In the genomic region with DNA sequence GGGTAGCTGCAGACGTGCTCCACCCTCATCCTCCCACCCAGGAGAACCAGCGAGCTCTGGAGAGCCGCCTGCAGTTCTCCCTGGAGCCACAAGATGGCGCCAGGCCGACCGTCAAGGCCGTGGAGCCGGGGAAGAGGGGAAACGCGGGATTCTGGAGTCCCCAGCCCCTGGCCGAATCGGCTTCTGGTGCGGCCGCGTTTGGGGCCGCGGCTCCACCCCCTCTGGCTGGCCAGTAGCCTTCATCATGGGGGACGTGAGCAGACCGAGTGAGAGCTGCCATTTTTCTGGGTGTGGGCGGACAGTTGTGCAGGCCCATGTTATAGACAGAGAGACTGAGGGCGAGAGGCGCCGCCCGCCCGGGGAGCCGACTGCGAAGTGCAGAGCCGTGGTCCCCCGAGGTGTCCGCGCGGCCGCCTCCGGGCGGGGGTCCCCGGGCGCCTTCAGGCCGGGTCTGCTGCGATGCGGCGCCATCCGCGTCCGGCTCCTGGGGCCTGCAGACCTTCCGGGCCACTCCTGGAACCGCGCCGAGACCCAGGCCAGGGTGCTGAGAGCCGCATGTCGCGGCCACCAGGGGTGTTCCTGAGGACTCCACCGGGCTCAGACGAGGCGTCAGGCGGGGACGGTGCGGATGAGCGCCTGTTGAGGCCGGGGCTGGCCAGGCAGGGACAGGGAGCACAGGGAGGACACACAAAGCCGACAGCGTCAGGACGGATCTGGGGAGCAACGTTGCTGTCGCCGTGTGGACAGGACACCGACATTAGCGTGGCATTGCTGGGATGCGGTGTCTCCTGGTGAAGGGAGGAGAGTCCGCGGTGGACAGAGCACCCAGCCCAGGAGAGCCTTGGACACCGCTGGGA, we compare ENCODE assay signal across 8 cellular contexts.
DNase-seq lines count a peak whose midpoint lies in the region; ATAC-seq and TF ChIP-seq lines count a peak whose summit lies in the region.

No MANE protein-coding gene starts in this region.

- H3K4me3 Mint-ChIP-seq in activated T-cell treated with anti-CD3 and anti-CD28 coated beads, Interleukin-2, amount 50 U/mL, for 24 hours: peak overlapping the region; percentile 53
- peak overlapping the region; percentile 36 for H3K4me3 Mint-ChIP-seq in natural killer cell treated with Interleukin-12 subunit alpha and Interleukin-12 subunit beta and Interleukin-15 and Interleukin-18, amount 100 ng/mL, for 72 hours

- H3K9me3 ChIP-seq in stomach: no peaks in the 10 kb centered on the region

- DNase-seq in NCI-H526 (lab: John Stamatoyannopoulos, UW): peak; percentile 48 to 84
- DNase-seq in NCI-H526 treated with DMSO at 0.1 percent for 48 hours (lab: John Stamatoyannopoulos, UW): no peak
- peak; percentile 34 for DNase-seq in NCI-H774 (lab: John Stamatoyannopoulos, UW)
- peak; percentile 75 for DNase-seq in activated T-cell treated with anti-CD3 and anti-CD28 coated beads, Interleukin-2, amount 50 U/mL, for 24 hours
- peak; percentile 82 for DNase-seq in fibroblast of pulmonary artery (ENCODE audit: low read depth)
- no peak for DNase-seq in natural killer cell treated with Interleukin-12 subunit alpha and Interleukin-12 subunit beta and Interleukin-15 and Interleukin-18, amount 100 ng/mL, for 72 hours (ENCODE audit: low spot score)
- DNase-seq in stomach: peak; percentile 80

- TF ChIP-seq CTCF in fibroblast of pulmonary artery (IDR thresholded peaks at IDR 0.05; ENCODE audit: low read length, missing control alignments): peak; percentile 95
- peak in 5 of 7 experiments; percentile 92 to 99 (median 98) for TF ChIP-seq CTCF in stomach (IDR thresholded peaks at IDR 0.05)

- no peak for TF ChIP-seq EP300 in stomach (IDR thresholded peaks at IDR 0.05)

- H3K27ac Mint-ChIP-seq in activated T-cell treated with anti-CD3 and anti-CD28 coated beads, Interleukin-2, amount 50 U/mL, for 24 hours: no peak overlapping the region
- no peak overlapping the region for H3K27ac Mint-ChIP-seq in natural killer cell treated with Interleukin-12 subunit alpha and Interleukin-12 subunit beta and Interleukin-15 and Interleukin-18, amount 100 ng/mL, for 72 hours

- peak overlapping the region; percentile 25 for H3K4me3 ChIP-seq in fibroblast of pulmonary artery (replicated peaks; ENCODE audit: low read depth, low read length)
- peak overlapping the region; percentile 35 to 40 (median 38) for H3K4me3 ChIP-seq in stomach

- H3K27me3 Mint-ChIP-seq in activated T-cell treated with anti-CD3 and anti-CD28 coated beads, Interleukin-2, amount 50 U/mL, for 24 hours: peaks cover 41% of the 10 kb centered on the region
- H3K27me3 Mint-ChIP-seq in natural killer cell treated with Interleukin-12 subunit alpha and Interleukin-12 subunit beta and Interleukin-15 and Interleukin-18, amount 100 ng/mL, for 72 hours: peaks cover 9 to 28% of the 10 kb centered on the region in 2 donors

- intact Hi-C loops in stomach (cut with DNase I; ENCODE audit: low total_unique reads): loop anchor here (10.0 kb wide), 1 partner anchor 518 kb away; no protein-coding TSS in a partner anchor

- peaks cover 0 to 7% (median 0%) of the 10 kb centered on the region in 3 donors for H3K27me3 ChIP-seq in stomach

- 23 to 53% (median 34%) methylated on average over 32 to 71 of the region's 71 CpGs for WGBS in stomach, 5 donors

- peaks cover 11 to 27% (median 15%) of the 10 kb centered on the region in 4 donors for H3K4me1 ChIP-seq in stomach

- no peaks in the 10 kb centered on the region for H3K36me3 Mint-ChIP-seq in activated T-cell treated with anti-CD3 and anti-CD28 coated beads, Interleukin-2, amount 50 U/mL, for 24 hours (ENCODE audit: low read depth)
- no peaks in the 10 kb centered on the region for H3K36me3 Mint-ChIP-seq in natural killer cell treated with Interleukin-12 subunit alpha and Interleukin-12 subunit beta and Interleukin-15 and Interleukin-18, amount 100 ng/mL, for 72 hours

- peak; percentile 46 for ATAC-seq in HG03066 (IDR thresholded peaks at IDR 0.05; ENCODE audit: low read depth, unreplicated experiment)
- ATAC-seq in natural killer cell treated with Interleukin-12 subunit alpha and Interleukin-12 subunit beta and Interleukin-15 and Interleukin-18, amount 100 ng/mL, for 72 hours: peak; percentile 61 to 66

- peaks cover 10% of the 10 kb centered on the region for H3K4me1 Mint-ChIP-seq in activated T-cell treated with anti-CD3 and anti-CD28 coated beads, Interleukin-2, amount 50 U/mL, for 24 hours (ENCODE audit: low read depth)
- peaks cover 9 to 23% of the 10 kb centered on the region in 2 donors for H3K4me1 Mint-ChIP-seq in natural killer cell treated with Interleukin-12 subunit alpha and Interleukin-12 subunit beta and Interleukin-15 and Interleukin-18, amount 100 ng/mL, for 72 hours (ENCODE audit: low read depth in 2 of 2)

- no peak for TF ChIP-seq POLR2A in stomach (IDR thresholded peaks at IDR 0.05)

- no peaks in the 10 kb centered on the region for H3K9me3 Mint-ChIP-seq in activated T-cell treated with anti-CD3 and anti-CD28 coated beads, Interleukin-2, amount 50 U/mL, for 24 hours
- H3K9me3 Mint-ChIP-seq in natural killer cell treated with Interleukin-12 subunit alpha and Interleukin-12 subunit beta and Interleukin-15 and Interleukin-18, amount 100 ng/mL, for 72 hours: no peaks in the 10 kb centered on the region

- H3K36me3 ChIP-seq in stomach: no peaks in the 10 kb centered on the region

- H3K27ac ChIP-seq in stomach: no peak overlapping the region

Comparison
In these comparisons a context has a peak if more than half of its experiments do, and no peak if none do; other contexts are left out.
1. DNase-seq: peak in NCI-H526 (2 of 2), NCI-H774 (single experiment), activated T-cell treated with anti-CD3 and anti-CD28 coated beads, Interleukin-2, amount 50 U/mL, for 24 hours (single experiment), fibroblast of pulmonary artery (single experiment) and stomach (single experiment); none in NCI-H526 treated with DMSO at 0.1 percent for 48 hours (single experiment) and natural killer cell treated with Interleukin-12 subunit alpha and Interleukin-12 subunit beta and Interleukin-15 and Interleukin-18, amount 100 ng/mL, for 72 hours (single experiment).